7 cellular contexts compared by ENCODE assay signal in genomic region chr6:27280064-27280539, GRCh38. TPM values are rescaled to one million over a fixed set of nuclear protein-coding genes. Genes with fewer than 3 reads are reported as not detected.
DNase-seq lines count a peak whose midpoint lies in the region; ATAC-seq and FAIRE-seq lines count a peak whose summit lies in the region.

No MANE protein-coding gene starts in this region.

- ATAC-seq in left lobe of liver: peak; percentile 53
- no peak for ATAC-seq in HG03045 (IDR thresholded peaks at IDR 0.05; ENCODE audit: unreplicated experiment)
- no peak for ATAC-seq in GM21515 (IDR thresholded peaks at IDR 0.05; ENCODE audit: unreplicated experiment)
- ATAC-seq in T-cell (replicated peaks in 1 of 4): no peak

- H3K27me3 Mint-ChIP-seq in T-cell: peaks cover 76 to 87% of the 10 kb centered on the region in 2 donors

- peaks cover 0 to 7% (median 5%) of the 10 kb centered on the region in 3 donors for H3K4me1 Mint-ChIP-seq in T-cell

- POLR2A ChIA-PET in T-cell (lab: Charles Lee): no interaction called here

- peak; percentile 47 for FAIRE-seq in GM18507 (lab: Jason Lieb, UNC)

- peak overlapping the region in 1 of 2 donors; percentile 71 for H3K27ac Mint-ChIP-seq in T-cell

- DNase-seq in GM18507 (ENCODE audit: extremely low spot score, insufficient read length, low read depth) (peak; percentile 14), NCI-H146 (lab: John Stamatoyannopoulos, UW) (peak; percentile 71), left lobe of liver (ENCODE audit: low spot score) (no peak), T-cell (no peak)
- DNase-seq in activated CD8-positive, alpha-beta memory T cell treated with anti-CD3 and anti-CD28 coated beads, Interleukin-2, amount 50 U/mL, for 48 hours: peak; percentile 73

- CTCF ChIA-PET in T-cell (lab: Charles Lee): no interaction called here

- peaks cover 7% of the 10 kb centered on the region for H3K36me3 Mint-ChIP-seq in T-cell

- H3K9me3 Mint-ChIP-seq in T-cell: peaks cover 8 to 37% (median 21%) of the 10 kb centered on the region in 3 donors

- H3K4me3 Mint-ChIP-seq in T-cell: no peak overlapping the region

RNA-seq across cellular contexts. Expression of gene POM121L2, which starts 32.0 kb away (rescaled TPM):
- not detected for total RNA-seq in left lobe of liver
- not detected for total RNA-seq in T-cell

RNA-seq across cellular contexts. Expression of gene PRSS16, which starts 32.6 kb away (rescaled TPM):
- total RNA-seq in left lobe of liver (0.08 TPM), T-cell (1 to 10 TPM in 4 of 5 donors, under 1 TPM in 1; 0.43 to 3.2 (median 2.1) TPM)

Comparison
In these comparisons a context has a peak if more than half of its experiments do, and no peak if none do; other contexts are left out.
1. DNase-seq: peak in GM18507 (single experiment), NCI-H146 (single experiment) and activated CD8-positive, alpha-beta memory T cell treated with anti-CD3 and anti-CD28 coated beads, Interleukin-2, amount 50 U/mL, for 48 hours (single experiment); none in left lobe of liver (single experiment) and T-cell (0 of 34).